7 cellular contexts compared by ENCODE assay signal in the genomic region with DNA sequence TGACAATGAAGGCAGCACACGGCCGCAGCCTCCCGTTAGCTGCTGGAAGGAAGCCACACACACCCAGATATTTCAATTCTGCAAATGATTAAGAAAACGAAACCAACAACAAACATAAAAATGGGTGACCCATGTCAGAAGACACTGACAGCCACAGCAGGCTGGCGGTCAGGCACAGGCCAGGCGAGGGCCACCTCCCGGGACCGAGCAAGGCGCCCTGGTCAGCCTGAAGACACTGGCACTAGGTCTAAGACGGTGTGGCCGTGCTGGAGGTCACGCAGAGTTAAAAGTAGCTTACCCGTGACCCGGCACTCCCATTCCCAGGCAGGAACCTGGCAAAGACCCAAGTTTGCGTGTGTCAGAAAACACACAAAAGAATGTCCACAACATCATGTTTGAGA.
DNase-seq lines count a peak whose midpoint lies in the region; ATAC-seq and TF ChIP-seq lines count a peak whose summit lies in the region.

No MANE protein-coding gene starts in this region.

- peaks cover 9% of the 10 kb centered on the region for H3K36me3 ChIP-seq in IMR-90 (ENCODE audit: control insufficient read depth, insufficient read depth, low read length)

- peak overlapping the region; percentile 11 for H4K5ac ChIP-seq in IMR-90 (ENCODE audit: low read depth, low read length)

- H3K4me3 ChIP-seq in IMR-90 (ENCODE audit: insufficient read depth, low read depth, low read length) = peak overlapping the region; percentile 4; the same call in 1 of the 2 replicates

- H2AK5ac ChIP-seq in IMR-90 (ENCODE audit: low read depth, low read length) = no peak overlapping the region

- POLR2A ChIA-PET in IMR-90 (lab: Charles Lee; ENCODE audit: unreplicated experiment) = interaction anchor here (0.6 kb wide), 1 partner anchor 176 kb away, joined by 7 read pairs; no protein-coding TSS in a partner anchor

- peak overlapping the region; percentile 73 for H3K4me3 Mint-ChIP-seq in activated naive CD8-positive, alpha-beta T cell treated with anti-CD3 and anti-CD28 coated beads for 36 hours

- TF ChIP-seq POLR2A in IMR-90 (IDR thresholded peaks at IDR 0.05; ENCODE audit: low read depth, low read length) = no peak

- peak overlapping the region; percentile 27 for H2BK120ac ChIP-seq in IMR-90 (ENCODE audit: low read depth, low read length)

- no peak overlapping the region for H3K56ac ChIP-seq in IMR-90 (ENCODE audit: extremely low read depth, insufficient read depth, low read length)

- H3K27me3 Mint-ChIP-seq in activated naive CD8-positive, alpha-beta T cell treated with anti-CD3 and anti-CD28 coated beads for 36 hours = no peaks in the 10 kb centered on the region

- in situ Hi-C loops in IMR-90 (cut with MboI; ENCODE audit: low sequenced_read_pairs) = no loop called here

- peak overlapping the region; percentile 1 for H2BK5ac ChIP-seq in IMR-90 (ENCODE audit: low read depth, low read length, poor library complexity, severe bottlenecking)

- peak overlapping the region; percentile 25; the same call in 1 of the 3 replicates for H2BK15ac ChIP-seq in IMR-90 (ENCODE audit: low read depth, low read length)

- H3K9me3 Mint-ChIP-seq in activated naive CD8-positive, alpha-beta T cell treated with anti-CD3 and anti-CD28 coated beads for 36 hours = peaks cover 7% of the 10 kb centered on the region

- peaks cover 44 to 77% of the 10 kb centered on the region in 2 experiments for H3K79me1 ChIP-seq in IMR-90 (ENCODE audit: low read depth in 1 of 2, low read length in 2 of 2)

- CTCF ChIA-PET in IMR-90 (lab: Yijun Ruan, JAX) = interaction anchor here (1.4 kb wide), 1 partner anchor 11 kb away, joined by 3 read pairs; no protein-coding TSS in a partner anchor

- no peaks in the 10 kb centered on the region; the same call in 1 of the 2 replicates for H3K9me1 ChIP-seq in IMR-90 (ENCODE audit: insufficient read depth, low read length)

- peak overlapping the region; percentile 7; the same call in 1 of the 2 replicates for H4K91ac ChIP-seq in IMR-90 (ENCODE audit: insufficient read depth, low read depth, low read length)

- H3K4ac ChIP-seq in IMR-90 (ENCODE audit: low read depth, low read length) = peak overlapping the region; percentile 53; the same call in 1 of the 2 replicates

- H3K9ac ChIP-seq in IMR-90 (ENCODE audit: low read depth, low read length) = peak overlapping the region; percentile 17; the same call in 1 of the 2 replicates

- H3K23ac ChIP-seq in IMR-90 (ENCODE audit: low read depth, low read length) = peak overlapping the region; percentile 36; the same call in 1 of the 2 replicates

- BruUV-seq in IMR-90 (replicated peaks; lab: Mats Ljungman, UMichigan) = no TSS peak

- peak overlapping the region; percentile 0 to 27; a peak in 3 of 4 replicates for H4K8ac ChIP-seq in IMR-90 (ENCODE audit: low read depth in 2 of 2, low read length in 2 of 2)

- peak overlapping the region; percentile 51 for H3K4me2 ChIP-seq in IMR-90 (ENCODE audit: low read depth, low read length)

- peak overlapping the region; percentile 3 for H2AFZ ChIP-seq in IMR-90 (replicated peaks; ENCODE audit: low read length, poor library complexity)

- peaks cover 30% of the 10 kb centered on the region for H3K36me3 Mint-ChIP-seq in activated naive CD8-positive, alpha-beta T cell treated with anti-CD3 and anti-CD28 coated beads for 36 hours

- H2AK9ac ChIP-seq in IMR-90 (replicated peaks; ENCODE audit: low read depth, low read length, poor library complexity) = no peak overlapping the region

- H3K4me1 Mint-ChIP-seq in activated naive CD8-positive, alpha-beta T cell treated with anti-CD3 and anti-CD28 coated beads for 36 hours = peaks cover 59% of the 10 kb centered on the region

- peak overlapping the region; percentile 47 for H3K27ac ChIP-seq in IMR-90 (ENCODE audit: insufficient read depth, low read length)
- H3K27ac ChIP-seq in substantia nigra (ENCODE audit: low read depth, low read length, poor library complexity, severe bottlenecking) = peak overlapping the region; percentile 83

- TF ChIP-seq RAD21 in IMR-90 (IDR thresholded peaks at IDR 0.05; ENCODE audit: low read length) = no peak

- H3K4me1 ChIP-seq in IMR-90 (ENCODE audit: control insufficient read depth, insufficient read depth, low read length) = peaks cover 22% of the 10 kb centered on the region

- dilution Hi-C loops in IMR-90 (cut with HindIII; ENCODE audit: low sequenced_read_pairs, unreplicated experiment) = no loop called here

- H3K27ac Mint-ChIP-seq in activated naive CD8-positive, alpha-beta T cell treated with anti-CD3 and anti-CD28 coated beads for 36 hours = peak overlapping the region; percentile 81

- ATAC-seq in IMR-90 (ENCODE audit: low read depth) = peak; percentile 7; the same call in 1 of the 2 replicates

- TF ChIP-seq CTCF in IMR-90 (conservative IDR thresholded peaks at IDR 0.05; ENCODE audit: low read depth, low read length) (no peak), GM20000 (IDR thresholded peaks at IDR 0.05; ENCODE audit: extremely low read depth, missing control alignments) (no peak)

- H4K20me1 ChIP-seq in IMR-90 (ENCODE audit: insufficient read depth, low read length) = no peaks in the 10 kb centered on the region

- H3K27me3 ChIP-seq in IMR-90 (ENCODE audit: control insufficient read depth, insufficient read depth, low read length) = no peaks in the 10 kb centered on the region

- H3K9me3 ChIP-seq in IMR-90 (ENCODE audit: control insufficient read depth, insufficient read depth, low read length) = peaks cover 2% of the 10 kb centered on the region; the same call in 1 of the 2 replicates

- H3K14ac ChIP-seq in IMR-90 (replicated peaks; ENCODE audit: low read depth, low read length) = no peak overlapping the region; the same call in 1 of the 2 replicates

- peak overlapping the region; percentile 31 for H3K18ac ChIP-seq in IMR-90 (ENCODE audit: low read depth, low read length)

- intact Hi-C loops in IMR-90 (cut with micrococcal nuclease) = no loop called here

- peak overlapping the region; percentile 63 for H2BK20ac ChIP-seq in IMR-90 (ENCODE audit: low read depth, low read length)

- peak; percentile 18 for DNase-seq in IMR-90
- DNase-seq in activated naive CD8-positive, alpha-beta T cell treated with anti-CD3 and anti-CD28 coated beads for 36 hours = no peak
- peak; percentile 51 for DNase-seq in iris pigment epithelial cell (ENCODE audit: low read depth)
- no peak for DNase-seq in substantia nigra (lab: John Stamatoyannopoulos, UW)
- no peak for DNase-seq in NCI-H2196 treated with DMSO at 0.1 percent for 48 hours (lab: John Stamatoyannopoulos, UW; ENCODE audit: unreplicated experiment)
- no peak for DNase-seq in NCI-H1092 treated with DMSO at 0.1 percent for 48 hours (lab: John Stamatoyannopoulos, UW)
- no peak for DNase-seq in GM20000 (ENCODE audit: low spot score)

- WGBS in IMR-90 (ENCODE audit: extremely low coverage in 2 of 2, insufficient read length in 1 of 2), 2 experiments = 70% methylated on average over 5 of the region's 15 CpGs; no CpG with 5 or more reads in 1 of the 2 experiments

TF ChIP-seq in IMR-90, 13 proteins besides CTCF, POLR2A, EP300 and RAD21:
- TF ChIP-seq FOS (IDR thresholded peaks at IDR 0.05; ENCODE audit: low read depth, low read length) (no peak), BHLHE40 (IDR thresholded peaks at IDR 0.05; ENCODE audit: low read depth, low read length) (no peak), CHD1 (IDR thresholded peaks at IDR 0.05; ENCODE audit: low read depth, low read length) (no peak), SMC3 (IDR thresholded peaks at IDR 0.05; ENCODE audit: low read depth, low read length) (no peak), ELK1 (IDR thresholded peaks at IDR 0.05; ENCODE audit: borderline replicate concordance, low read depth, low read length) (no peak), MAZ (IDR thresholded peaks at IDR 0.05; ENCODE audit: borderline replicate concordance, low read depth, low read length) (no peak), NFE2L2 (IDR thresholded peaks at IDR 0.05; ENCODE audit: low read depth, low read length) (no peak), CEBPB (IDR thresholded peaks at IDR 0.05; ENCODE audit: low read depth, low read length) (no peak), RCOR1 (IDR thresholded peaks at IDR 0.05; ENCODE audit: insufficient replicate concordance, low read length) (no peak), MXI1 (IDR thresholded peaks at IDR 0.05; ENCODE audit: borderline replicate concordance, low read depth, low read length) (no peak), RFX5 (IDR thresholded peaks at IDR 0.05; ENCODE audit: low read depth, low read length) (no peak), MAFK (IDR thresholded peaks at IDR 0.05; ENCODE audit: low read depth, low read length) (no peak), USF2 (IDR thresholded peaks at IDR 0.05; ENCODE audit: low read depth, low read length) (no peak)

Comparison
In these comparisons a context has a peak if more than half of its experiments do, and no peak if none do; other contexts are left out.
1. DNase-seq: peak in IMR-90 (single experiment) and iris pigment epithelial cell (single experiment); none in activated naive CD8-positive, alpha-beta T cell treated with anti-CD3 and anti-CD28 coated beads for 36 hours (single experiment), substantia nigra (0 of 49), NCI-H2196 treated with DMSO at 0.1 percent for 48 hours (single experiment), NCI-H1092 treated with DMSO at 0.1 percent for 48 hours (single experiment) and GM20000 (single experiment).